In genomic region chr1:40709100-40709801, GRCh38 we compare ENCODE assay signal across 1 cellular context.
TF ChIP-seq lines count a peak whose summit lies in the region.

No MANE protein-coding gene starts in this region.

TF ChIP-seq in K562, 482 proteins besides CTCF, POLR2A, EP300 and RAD21 (continued from another document and continues in another):
- TF ChIP-seq DPF2 (IDR thresholded peaks at IDR 0.05) (peak; percentile 53), BCLAF1 (IDR thresholded peaks at IDR 0.05; ENCODE audit: borderline replicate concordance in 1 of 2, control insufficient read depth in 1 of 2, low read depth in 2 of 2, low read length in 1 of 2) (no peak), SRSF1 (IDR thresholded peaks at IDR 0.05; ENCODE audit: low read depth, low read length) (no peak), SETDB1 (IDR thresholded peaks at IDR 0.05; ENCODE audit: low read length) (no peak), C11orf30 (IDR thresholded peaks at IDR 0.05; ENCODE audit: low read depth) (no peak; the same call in 1 of the 2 replicates), ZNF282 (CRISPR knock-in tag; IDR thresholded peaks at IDR 0.05) (no peak), YBX1 (IDR thresholded peaks at IDR 0.05) (no peak), ATF4 (CRISPR knock-in tag; IDR thresholded peaks at IDR 0.05) (no peak), DEAF1 (CRISPR knock-in tag; IDR thresholded peaks at IDR 0.05) (no peak), NCOA1 (IDR thresholded peaks at IDR 0.05; ENCODE audit: low read depth) (peak; percentile 43; the same call in 1 of the 2 replicates), PRPF4 (IDR thresholded peaks at IDR 0.05; ENCODE audit: insufficient read depth, low read depth, low read length, poor library complexity, severe bottlenecking) (no peak), GTF2F1 (IDR thresholded peaks at IDR 0.05; ENCODE audit: low read depth, low read length) (no peak), TFE3 (CRISPR knock-in tag; IDR thresholded peaks at IDR 0.05) (no peak), ZBTB43 (CRISPR knock-in tag; IDR thresholded peaks at IDR 0.05) (no peak), ZNF133 (CRISPR knock-in tag; IDR thresholded peaks at IDR 0.05) (no peak), ATF1 (CRISPR knock-in tag; IDR thresholded peaks at IDR 0.05) (no peak), ATF1 (tag; IDR thresholded peaks at IDR 0.05) (peak; percentile 96), RBM39 (optimal IDR thresholded peaks at IDR 0.05; ENCODE audit: low read depth, low read length) (no peak), PBX2 (CRISPR knock-in tag; IDR thresholded peaks at IDR 0.05; ENCODE audit: low read depth) (no peak), PBX2 (tag; conservative IDR thresholded peaks at IDR 0.05; ENCODE audit: low read depth) (peak; percentile 98), FIP1L1 (IDR thresholded peaks at IDR 0.05; ENCODE audit: low read depth, low read length, poor library complexity, severe bottlenecking) (no peak), HNRNPH1 (optimal IDR thresholded peaks at IDR 0.05; ENCODE audit: low read depth, low read length) (no peak), CEBPG (CRISPR knock-in tag; IDR thresholded peaks at IDR 0.05) (no peak), CEBPG (tag; conservative IDR thresholded peaks at IDR 0.05 in 1 of 2, IDR thresholded peaks at IDR 0.05 in 1 of 2) (no peak), ESRRB (CRISPR knock-in tag; IDR thresholded peaks at IDR 0.05; ENCODE audit: borderline replicate concordance) (no peak), XRCC5 (IDR thresholded peaks at IDR 0.05; ENCODE audit: low read depth, low read length) (0 out of 2 replicates have a peak, but pooled peaks have one; percentile 19), POLR2B (IDR thresholded peaks at IDR 0.05; ENCODE audit: low read depth, partially characterized antibody) (peak; percentile 88), TSHZ1 (CRISPR knock-in tag; IDR thresholded peaks at IDR 0.05) (no peak), NELFE (IDR thresholded peaks at IDR 0.05; ENCODE audit: insufficient read depth, insufficient read length) (no peak), RBFOX2 (IDR thresholded peaks at IDR 0.05; ENCODE audit: low read depth, low read length) (peak; percentile 50; the same call in 1 of the 2 replicates), ARID4B (CRISPR knock-in tag; IDR thresholded peaks at IDR 0.05) (no peak), ZNF609 (CRISPR knock-in tag; IDR thresholded peaks at IDR 0.05; ENCODE audit: borderline replicate concordance) (no peak)
